Comparison of ENCODE assay signal across 12 cellular contexts in genomic region chr4:183355405-183355804, GRCh38. TPM values are rescaled to one million over a fixed set of nuclear protein-coding genes. Genes with fewer than 3 reads are reported as not detected.
A peak's percentile ranks its signal among the peaks of the same experiment; 100 is the strongest.
DNase-seq lines count a peak whose midpoint lies in the region; ATAC-seq and TF ChIP-seq lines count a peak whose summit lies in the region.
"Had no signal": no experiment of that assay in that cellular context is flagged by ENCODE, and none has a peak within 500 bp of the region (broad histone marks: within the 10 kb centered on the region; RNA-seq: fewer than 3 reads in every experiment).

No MANE protein-coding gene starts in this region.

- no peaks in the 10 kb centered on the region for H3K9me2 ChIP-seq in PC-3 (replicated peaks; ENCODE audit: low read length)

- H3K27me3 ChIP-seq in PC-3 (ENCODE audit: low read length) (no peaks in the 10 kb centered on the region), osteoblast (ENCODE audit: insufficient read depth, low read length) (no peaks in the 10 kb centered on the region), left lung (no peaks in the 10 kb centered on the region), aorta (ENCODE audit: control insufficient read depth in 1 of 2, insufficient read depth in 2 of 2, low read length in 1 of 2) (no peaks in the 10 kb centered on the region)

- DNase-seq in EL (peak; percentile 79), PC-3 (peak; percentile 72), epithelial cell of esophagus (ENCODE audit: low read depth) (peak; percentile 32), osteoblast (ENCODE audit: insufficient read length, low spot score, missing footprints) (peak; percentile 87), left lung (no peak), aorta (no peak), cerebellar nuclear complex (lab: John Stamatoyannopoulos, UW) (no peak)
- DNase-seq: activated CD4-positive, alpha-beta T cell treated with anti-CD3 and anti-CD28 coated beads, Interleukin-2, amount 50 U/mL, for 4 hours; CD4-positive, CD25-positive, alpha-beta regulatory T cell; mucosa of descending colon had no signal

- H3K27ac ChIP-seq in PC-3 (ENCODE audit: low read length): peak overlapping the region; percentile 64
- H3K27ac ChIP-seq in osteoblast (ENCODE audit: low read depth, low read length): peak overlapping the region; percentile 36
- H3K27ac ChIP-seq in left lung: no peak overlapping the region
- H3K27ac ChIP-seq in aorta (ENCODE audit: low read depth in 1 of 2, low read length in 2 of 2): no peak overlapping the region

- ATAC-seq in PC-3 (peak; percentile 78), left lung (no peak), HG02884 (IDR thresholded peaks at IDR 0.05; ENCODE audit: unreplicated experiment) (no peak), aorta (ENCODE audit: low FRiP score) (no peak)
- ATAC-seq: mucosa of descending colon had no signal

- H3K79me2 ChIP-seq in PC-3 (ENCODE audit: low read length) (no peaks in the 10 kb centered on the region), osteoblast (ENCODE audit: insufficient read depth, low read length) (no peaks in the 10 kb centered on the region)

- WGBS in aorta, 2 donors: 39 to 41% methylated on average over 4 of the region's 4 CpGs

- H3K36me3 ChIP-seq in PC-3 (ENCODE audit: low read depth, low read length) (no peaks in the 10 kb centered on the region), osteoblast (ENCODE audit: insufficient read depth, low read length) (no peaks in the 10 kb centered on the region), left lung (no peaks in the 10 kb centered on the region), aorta (ENCODE audit: control insufficient read depth in 1 of 2, insufficient read depth in 2 of 2, low read length in 1 of 2) (no peaks in the 10 kb centered on the region)

- BruUV-seq in PC-3 (replicated peaks; lab: Mats Ljungman, UMichigan): no TSS peak

- CTCF ChIA-PET in PC-3 (lab: Charles Lee): no interaction called here

- intact Hi-C loops in PC-3 (cut with micrococcal nuclease) (no loop called here), left lung (cut with DNase I) (no loop called here), aorta (cut with DNase I) (no loop called here)

- H3F3A ChIP-seq in PC-3 (ENCODE audit: low read length, unreplicated experiment): no peaks in the 10 kb centered on the region

- H3K4me3 ChIP-seq in PC-3 (ENCODE audit: low read length) (no peak overlapping the region), epithelial cell of esophagus (ENCODE audit: low read length) (no peak overlapping the region), osteoblast (ENCODE audit: insufficient read depth, low read length) (no peak overlapping the region), left lung (no peak overlapping the region), aorta (ENCODE audit: low read length in 2 of 2) (no peak overlapping the region)
- H3K4me3 ChIP-seq: mucosa of descending colon had no signal

- POLR2A ChIA-PET in PC-3 (lab: Charles Lee; ENCODE audit: unreplicated experiment): no interaction called here

- H2AFZ ChIP-seq in PC-3 (ENCODE audit: low read length) (no peak overlapping the region), osteoblast (ENCODE audit: low read length) (no peak overlapping the region)

- H3K4me1 ChIP-seq in PC-3 (ENCODE audit: insufficient read depth, low read length) (peaks cover 15% of the 10 kb centered on the region), osteoblast (ENCODE audit: insufficient read depth, low read length) (peaks cover 22% of the 10 kb centered on the region), left lung (no peaks in the 10 kb centered on the region), aorta (ENCODE audit: control insufficient read depth in 1 of 2, insufficient read depth in 2 of 2, low read length in 2 of 2) (no peaks in the 10 kb centered on the region)

- H3K9ac ChIP-seq in PC-3 (ENCODE audit: low read length): no peak overlapping the region

- TF ChIP-seq CTCF in PC-3 (conservative IDR thresholded peaks at IDR 0.05; ENCODE audit: low read depth, low read length): no peak
- TF ChIP-seq CTCF in epithelial cell of esophagus (IDR thresholded peaks at IDR 0.05; ENCODE audit: insufficient read depth, low read depth, low read length, missing control alignments): no peak
- TF ChIP-seq CTCF in osteoblast (IDR thresholded peaks at IDR 0.05; ENCODE audit: extremely low read depth, low read depth, low read length): no peak
- no peak for TF ChIP-seq CTCF in left lung (IDR thresholded peaks at IDR 0.05)

- H3K4me2 ChIP-seq in PC-3 (ENCODE audit: low read length): peak overlapping the region; percentile 37; the same call in 1 of the 2 replicates
- peak overlapping the region; percentile 6 for H3K4me2 ChIP-seq in osteoblast (ENCODE audit: insufficient read depth, low read length)

- H3K9me3 ChIP-seq in PC-3 (ENCODE audit: low read length): no peaks in the 10 kb centered on the region
- H3K9me3 ChIP-seq in osteoblast (ENCODE audit: low read depth, low read length): no peaks in the 10 kb centered on the region
- H3K9me3 ChIP-seq in left lung: no peaks in the 10 kb centered on the region
- H3K9me3 ChIP-seq in aorta (ENCODE audit: control insufficient read depth, low read length): no peaks in the 10 kb centered on the region
- H3K9me3 ChIP-seq: mucosa of descending colon had no signal

- H4K20me1 ChIP-seq in PC-3 (ENCODE audit: low read length): no peaks in the 10 kb centered on the region
- no peaks in the 10 kb centered on the region for H4K20me1 ChIP-seq in osteoblast (ENCODE audit: insufficient read depth, low read length)

RNA-seq across cellular contexts. Expression of gene CLDN24, which starts 33.2 kb away (rescaled TPM):
- total RNA-seq in PC-3 (2014; rRNA removed): not detected in 2 replicates
- not detected in 2 replicates for total RNA-seq in osteoblast
- not detected for total RNA-seq in left lung
- not detected for total RNA-seq in aorta
- polyA plus RNA-seq in aorta: not detected
- total RNA-seq: cardiac septum; CD4-positive, CD25-positive, alpha-beta regulatory T cell; mucosa of descending colon had no signal
- polyA plus RNA-seq: CD4-positive, CD25-positive, alpha-beta regulatory T cell had no signal

RNA-seq across cellular contexts. Expression of gene CLDN22, which starts 35.3 kb away (rescaled TPM):
- total RNA-seq in PC-3 (2014; rRNA removed) (not detected in 2 replicates), osteoblast (not detected in 2 replicates), left lung (not detected), aorta (not detected)
- polyA plus RNA-seq in aorta: not detected
- total RNA-seq: cardiac septum; CD4-positive, CD25-positive, alpha-beta regulatory T cell; mucosa of descending colon had no signal
- polyA plus RNA-seq: CD4-positive, CD25-positive, alpha-beta regulatory T cell had no signal

Comparison
In these comparisons a context has a peak if more than half of its experiments do, and no peak if none do; other contexts are left out.
1. DNase-seq: peak in EL (single experiment), PC-3 (single experiment), epithelial cell of esophagus (single experiment) and osteoblast (single experiment); none in left lung (0 of 2), aorta (0 of 2) and cerebellar nuclear complex (0 of 2).
2. H3K27ac ChIP-seq: peak in PC-3 (single experiment) and osteoblast (single experiment); none in left lung (0 of 2) and aorta (0 of 2).